ENCODE assay signal across 14 cellular contexts in genomic region chr11:32529994-32530588, GRCh38. TPM values are rescaled to one million over a fixed set of nuclear protein-coding genes. Genes with fewer than 3 reads are reported as not detected.
DNase-seq lines count a peak whose midpoint lies in the region; ATAC-seq and TF ChIP-seq lines count a peak whose summit lies in the region.
"Had no signal": no experiment of that assay in that cellular context is flagged by ENCODE, and none has a peak within 500 bp of the region (broad histone marks: within the 10 kb centered on the region; RNA-seq: fewer than 3 reads in every experiment).

No MANE protein-coding gene starts in this region.

- no peak for TF ChIP-seq CTCF in GM10266 (IDR thresholded peaks at IDR 0.05; ENCODE audit: control insufficient read depth, insufficient read depth, low read depth, missing control alignments)

- H3K27me3 ChIP-seq in naive thymus-derived CD4-positive, alpha-beta T cell (ENCODE audit: control insufficient read depth in 2 of 2, insufficient read depth in 2 of 2, low read length in 2 of 2), result no peaks in the 10 kb centered on the region
- H3K27me3 ChIP-seq: upper lobe of right lung had no signal

- DNase-seq in GM10266 (ENCODE audit: extremely low spot score), result peak; percentile 72
- no peak for DNase-seq in T-cell
- no peak for DNase-seq in DMS153 (lab: John Stamatoyannopoulos, UW)
- no peak for DNase-seq in amygdala (lab: John Stamatoyannopoulos, UW)
- no peak for DNase-seq in naive thymus-derived CD4-positive, alpha-beta T cell
- DNase-seq: activated CD4-positive, alpha-beta T cell treated with anti-CD3 and anti-CD28 coated beads, Interleukin-2, amount 10 ng/mL, durations not matched to agents 24 days and 14 days; activated naive CD8-positive, alpha-beta T cell treated with anti-CD3 and anti-CD28 coated beads for 36 hours; effector CD4-positive, alpha-beta T cell; NCI-H2081 treated with DMSO at 0.1 percent for 48 hours; SHP77; upper lobe of right lung had no signal

- no peak overlapping the region for H3K4me3 ChIP-seq in naive thymus-derived CD4-positive, alpha-beta T cell (ENCODE audit: low read length)
- H3K4me3 ChIP-seq: upper lobe of right lung had no signal

- H3K36me3 ChIP-seq in naive thymus-derived CD4-positive, alpha-beta T cell (ENCODE audit: control insufficient read depth in 2 of 3, insufficient read depth in 3 of 3, low read length in 3 of 3), result no peaks in the 10 kb centered on the region
- H3K36me3 ChIP-seq: upper lobe of right lung had no signal

- H3K4me3 Mint-ChIP-seq in T-cell, result no peak overlapping the region
- no peak overlapping the region for H3K4me3 Mint-ChIP-seq in naive thymus-derived CD4-positive, alpha-beta T cell
- H3K4me3 Mint-ChIP-seq: activated CD4-positive, alpha-beta T cell treated with anti-CD3 and anti-CD28 coated beads, Interleukin-2, amount 10 ng/mL, durations not matched to agents 24 days and 14 days; activated naive CD8-positive, alpha-beta T cell treated with anti-CD3 and anti-CD28 coated beads for 36 hours had no signal

- no peak overlapping the region for H3K27ac ChIP-seq in naive thymus-derived CD4-positive, alpha-beta T cell (ENCODE audit: low read depth, low read length)
- H3K27ac ChIP-seq: upper lobe of right lung had no signal

- no peaks in the 10 kb centered on the region for H3K36me3 Mint-ChIP-seq in T-cell
- no peaks in the 10 kb centered on the region for H3K36me3 Mint-ChIP-seq in naive thymus-derived CD4-positive, alpha-beta T cell
- H3K36me3 Mint-ChIP-seq: activated naive CD8-positive, alpha-beta T cell treated with anti-CD3 and anti-CD28 coated beads for 36 hours had no signal

- no peaks in the 10 kb centered on the region for H3K9me3 Mint-ChIP-seq in T-cell
- peaks cover 0 to 2% (median 0%) of the 10 kb centered on the region in 11 donors for H3K9me3 Mint-ChIP-seq in naive thymus-derived CD4-positive, alpha-beta T cell
- H3K9me3 Mint-ChIP-seq: activated CD4-positive, alpha-beta T cell treated with anti-CD3 and anti-CD28 coated beads, Interleukin-2, amount 10 ng/mL, durations not matched to agents 24 days and 14 days; activated naive CD8-positive, alpha-beta T cell treated with anti-CD3 and anti-CD28 coated beads for 36 hours had no signal

- H3K4me1 Mint-ChIP-seq in T-cell, result no peaks in the 10 kb centered on the region
- H3K4me1 Mint-ChIP-seq in naive thymus-derived CD4-positive, alpha-beta T cell, result peaks cover 0 to 2% (median 0%) of the 10 kb centered on the region in 7 donors
- H3K4me1 Mint-ChIP-seq: activated CD4-positive, alpha-beta T cell treated with anti-CD3 and anti-CD28 coated beads, Interleukin-2, amount 10 ng/mL, durations not matched to agents 24 days and 14 days; activated naive CD8-positive, alpha-beta T cell treated with anti-CD3 and anti-CD28 coated beads for 36 hours had no signal

- CTCF ChIA-PET in T-cell (lab: Charles Lee), result no interaction called here
- CTCF ChIA-PET in naive thymus-derived CD4-positive, alpha-beta T cell (lab: Charles Lee), result no interaction called here

- peaks cover 0 to 7% of the 10 kb centered on the region in 2 donors for H3K27me3 Mint-ChIP-seq in T-cell
- peaks cover 0 to 14% (median 6%) of the 10 kb centered on the region in 5 donors for H3K27me3 Mint-ChIP-seq in naive thymus-derived CD4-positive, alpha-beta T cell
- H3K27me3 Mint-ChIP-seq: activated CD4-positive, alpha-beta T cell treated with anti-CD3 and anti-CD28 coated beads, Interleukin-2, amount 10 ng/mL, durations not matched to agents 24 days and 14 days had no signal

- no peak overlapping the region for H3K27ac Mint-ChIP-seq in T-cell
- no peak overlapping the region for H3K27ac Mint-ChIP-seq in naive thymus-derived CD4-positive, alpha-beta T cell
- H3K27ac Mint-ChIP-seq: activated CD4-positive, alpha-beta T cell treated with anti-CD3 and anti-CD28 coated beads, Interleukin-2, amount 10 ng/mL, durations not matched to agents 24 days and 14 days; activated naive CD8-positive, alpha-beta T cell treated with anti-CD3 and anti-CD28 coated beads for 36 hours had no signal

- peak; percentile 96 for ATAC-seq in GM19324 (IDR thresholded peaks at IDR 0.05; ENCODE audit: low FRiP score, unreplicated experiment)
- ATAC-seq in HG02642 (IDR thresholded peaks at IDR 0.05; ENCODE audit: poor library complexity, unreplicated experiment), result peak; percentile 99
- ATAC-seq in HG03439 (IDR thresholded peaks at IDR 0.05; ENCODE audit: unreplicated experiment), result peak; percentile 98
- ATAC-seq in T-cell (replicated peaks in 1 of 4), result no peak
- no peak for ATAC-seq in naive thymus-derived CD4-positive, alpha-beta T cell
- ATAC-seq: upper lobe of right lung had no signal

- no peaks in the 10 kb centered on the region for H3K9me3 ChIP-seq in naive thymus-derived CD4-positive, alpha-beta T cell (ENCODE audit: control insufficient read depth in 2 of 3, low read length in 3 of 3)
- H3K9me3 ChIP-seq: upper lobe of right lung had no signal

- H3K4me1 ChIP-seq in naive thymus-derived CD4-positive, alpha-beta T cell (ENCODE audit: control insufficient read depth in 2 of 2, insufficient read depth in 2 of 2, low read length in 2 of 2), result no peaks in the 10 kb centered on the region
- H3K4me1 ChIP-seq: upper lobe of right lung had no signal

- intact Hi-C loops in naive thymus-derived CD4-positive, alpha-beta T cell (cut with micrococcal nuclease), result no loop called here

- POLR2A ChIA-PET in T-cell (lab: Charles Lee), result no interaction called here
- POLR2A ChIA-PET in naive thymus-derived CD4-positive, alpha-beta T cell (lab: Charles Lee), result no interaction called here

RNA-seq across cellular contexts. Expression of gene EIF3M, which starts 53.5 kb away (rescaled TPM):
- 100 to 1,000 TPM; 184 to 229 (median 209) TPM for total RNA-seq in T-cell
- total RNA-seq in naive thymus-derived CD4-positive, alpha-beta T cell, result 100 to 1,000 TPM; 210 to 250 (median 236) TPM
- polyA plus RNA-seq in naive thymus-derived CD4-positive, alpha-beta T cell, result 100 to 1,000 TPM; 245 to 281 TPM

Comparison
In these comparisons a context has a peak if more than half of its experiments do, and no peak if none do; other contexts are left out.
1. ATAC-seq: peak in GM19324 (single experiment), HG02642 (single experiment) and HG03439 (single experiment); none in T-cell (0 of 4) and naive thymus-derived CD4-positive, alpha-beta T cell (single experiment).